9 cellular contexts compared by ENCODE assay signal in the genomic region with DNA sequence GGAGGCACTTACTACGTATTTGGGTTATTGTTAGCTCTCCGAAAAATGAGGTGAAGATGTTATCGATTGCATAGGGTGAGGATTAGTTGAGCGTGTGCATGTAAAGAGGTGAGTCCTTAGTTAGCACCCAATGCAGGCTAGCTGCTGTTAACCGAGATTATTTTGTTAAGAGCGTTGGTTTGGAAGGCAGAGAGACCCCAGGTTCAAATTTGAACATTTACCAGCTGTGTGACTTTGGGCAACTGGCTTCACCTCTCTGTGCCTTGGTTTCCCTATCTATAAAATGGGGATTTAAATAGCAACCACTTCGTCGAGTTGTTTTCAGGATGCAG. TPM values are rescaled to one million over a fixed set of nuclear protein-coding genes. Genes with fewer than 3 reads are reported as not detected.
DNase-seq lines count a peak whose midpoint lies in the region; ATAC-seq and TF ChIP-seq lines count a peak whose summit lies in the region.
"Had no signal": no experiment of that assay in that cellular context is flagged by ENCODE, and none has a peak within 500 bp of the region (broad histone marks: within the 10 kb centered on the region; RNA-seq: fewer than 3 reads in every experiment).

No MANE protein-coding gene starts in this region.

- 3 to 11% (median 6%) methylated on average over 8 of the region's 8 CpGs for WGBS in stomach, 5 donors

- no peak for ATAC-seq in HG03378 (IDR thresholded peaks at IDR 0.05; ENCODE audit: unreplicated experiment)

- H3K36me3 ChIP-seq in WERI-Rb-1 (peaks cover 4% of the 10 kb centered on the region; the same call in 1 of the 2 replicates), iPS-15b (ENCODE audit: control insufficient read depth, insufficient read depth, low read length) (peaks cover 3% of the 10 kb centered on the region), stomach (no peaks in the 10 kb centered on the region)

- intact Hi-C loops in stomach (cut with DNase I; ENCODE audit: low total_unique reads), result no loop called here

- peaks cover 14% of the 10 kb centered on the region for H3K4me1 ChIP-seq in iPS-15b (ENCODE audit: control insufficient read depth, insufficient read depth, low read length)
- H3K4me1 ChIP-seq in stomach, result peaks cover 9 to 33% (median 26%) of the 10 kb centered on the region in 4 donors

- H3K9ac ChIP-seq in iPS-15b (ENCODE audit: low read depth, low read length), result peak overlapping the region; percentile 28

- no peak for TF ChIP-seq POLR2A in stomach (IDR thresholded peaks at IDR 0.05)

- H3K4me3 ChIP-seq in WERI-Rb-1 (ENCODE audit: low read depth, low read length), result peak overlapping the region; percentile 68
- peak overlapping the region; percentile 72 for H3K4me3 ChIP-seq in iPS-15b (ENCODE audit: low read depth, low read length)
- H3K4me3 ChIP-seq in stomach, result peak overlapping the region; percentile 90 to 99 (median 92)

- peak; percentile 14 for DNase-seq in NCI-H510A treated with DMSO at 0.1 percent for 48 hours (lab: John Stamatoyannopoulos, UW)
- DNase-seq in NCI-H510A (lab: John Stamatoyannopoulos, UW), result no peak
- DNase-seq in WERI-Rb-1, result no peak
- DNase-seq in stomach, result no peak
- DNase-seq in nucleus accumbens (lab: John Stamatoyannopoulos, UW), result no peak
- no peak for DNase-seq in cerebellar cortex (ENCODE audit: low spot score)

- no peaks in the 10 kb centered on the region for H3K27me3 ChIP-seq in WERI-Rb-1 (ENCODE audit: insufficient read depth, low read depth, severe bottlenecking)
- no peaks in the 10 kb centered on the region for H3K27me3 ChIP-seq in iPS-15b (ENCODE audit: control insufficient read depth, insufficient read depth, low read length)
- no peaks in the 10 kb centered on the region for H3K27me3 ChIP-seq in stomach

- H3K9me3 ChIP-seq in WERI-Rb-1 (ENCODE audit: severe bottlenecking) (no peaks in the 10 kb centered on the region), iPS-15b (ENCODE audit: control insufficient read depth, insufficient read depth, low read length) (no peaks in the 10 kb centered on the region), stomach (no peaks in the 10 kb centered on the region)

- TF ChIP-seq EP300 in stomach (IDR thresholded peaks at IDR 0.05), result no peak

- peak overlapping the region; percentile 73 for H3K27ac ChIP-seq in WERI-Rb-1
- H3K27ac ChIP-seq in stomach, result peak overlapping the region in 4 of 5 donors; percentile 77 to 85 (median 82)

- TF ChIP-seq CTCF in WERI-Rb-1 (IDR thresholded peaks at IDR 0.05; ENCODE audit: low read depth, low read length), result no peak
- no peak for TF ChIP-seq CTCF in stomach (IDR thresholded peaks at IDR 0.05)

RNA-seq across cellular contexts. Expression of gene SIPA1L3, which starts 0.7 kb away (rescaled TPM):
- total RNA-seq in stomach, result 100 to 1,000 TPM in 1 of 5 donors, 10 to 100 TPM in 4; 24.1 to 211 (median 26.3) TPM
- 1 to 10 TPM; 2.9 to 7.5 (median 7.2) TPM for polyA plus RNA-seq in stomach

RNA-seq across cellular contexts. Expression of gene WDR87, which starts 1.3 kb away (rescaled TPM):
- under 1 TPM in 1 of 5 donors, not detected in 4; 0.14 TPM for total RNA-seq in stomach
- not detected for polyA plus RNA-seq in stomach
- total RNA-seq: pulmonary artery endothelial cell had no signal
